Comparison of ENCODE assay signal across 8 cellular contexts in the genomic region with DNA sequence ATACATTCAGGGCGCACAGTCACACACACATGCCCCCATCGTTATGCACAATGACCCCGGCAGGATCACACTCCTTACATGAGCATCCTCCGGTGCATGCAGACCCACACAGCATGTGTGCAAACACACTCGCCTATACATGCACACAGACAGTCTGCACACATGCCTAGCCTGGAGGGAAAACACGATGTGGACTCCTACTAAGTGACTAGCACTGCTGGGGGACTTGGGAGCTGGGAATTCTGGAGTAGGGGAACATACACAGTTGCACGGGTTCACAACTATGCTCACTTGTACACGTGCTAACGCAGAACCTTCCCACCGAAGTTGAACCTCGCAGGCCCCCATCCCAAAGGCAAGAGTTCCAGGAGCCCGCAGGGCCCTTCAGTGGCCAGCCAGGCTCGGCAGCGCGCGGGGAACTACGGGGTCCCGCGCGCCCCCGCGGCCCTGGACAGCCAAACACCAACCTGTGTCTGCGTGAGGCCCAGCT. TPM values are rescaled to one million over a fixed set of nuclear protein-coding genes. Genes with fewer than 3 reads are reported as not detected.
A peak's percentile ranks its signal among the peaks of the same experiment; 100 is the strongest.
DNase-seq lines count a peak whose midpoint lies in the region; ATAC-seq, FAIRE-seq and TF ChIP-seq lines count a peak whose summit lies in the region.
"Had no signal": no experiment of that assay in that cellular context is flagged by ENCODE, and none has a peak within 500 bp of the region (broad histone marks: within the 10 kb centered on the region; RNA-seq: fewer than 3 reads in every experiment).

No MANE protein-coding gene starts in this region.

- no peak for ATAC-seq in stimulated activated effector memory CD8-positive, alpha-beta T cell treated with anti-CD3 and anti-CD28 coated beads, Interleukin-12 subunit alpha, Interleukin-12 subunit beta, amount 100 ng/mL, for 72 hours
- no peak for ATAC-seq in HG03045 (IDR thresholded peaks at IDR 0.05; ENCODE audit: unreplicated experiment)

- TF ChIP-seq CTCF in HEK293 (tag by site-specific recombination; IDR thresholded peaks at IDR 0.05) (no peak), keratinocyte (optimal IDR thresholded peaks at IDR 0.05 in 1 of 3, IDR thresholded peaks at IDR 0.05 in 1 of 3, conservative IDR thresholded peaks at IDR 0.05 in 1 of 3; ENCODE audit: extremely low read depth in 1 of 3, insufficient read depth in 2 of 3, low read length in 3 of 3) (no peak)

- H3K4me3 ChIP-seq in HEK293 (ENCODE audit: low read depth, low read length) (no peak overlapping the region), keratinocyte (ENCODE audit: control insufficient read depth in 2 of 3, extremely low read depth in 1 of 3, insufficient read depth in 2 of 3, low read depth in 1 of 3, low read length in 3 of 3) (peak overlapping the region; percentile 48 to 71 (median 63))

- H3K4me1 ChIP-seq in HEK293 (ENCODE audit: control insufficient read depth, insufficient read depth, low read length) (peaks cover 4% of the 10 kb centered on the region), keratinocyte (ENCODE audit: control insufficient read depth, extremely low read depth, insufficient read depth, low read length) (peaks cover 35% of the 10 kb centered on the region)

- H3K79me2 ChIP-seq in keratinocyte (ENCODE audit: control insufficient read depth, insufficient read depth, low read length), result no peaks in the 10 kb centered on the region

- CTCF ChIA-PET in HEK293 (lab: Yijun Ruan, JAX), result interaction anchor here (1.0 to 9.8 kb wide), 4 partner anchors 26 to 133 kb away, joined by 3 to 196 read pairs (median 35); no protein-coding TSS in a partner anchor

- peak overlapping the region; percentile 65 for H2AFZ ChIP-seq in keratinocyte (ENCODE audit: control insufficient read depth, low read length)

- POLR2A ChIA-PET in HEK293 (lab: Yijun Ruan, JAX), result no interaction called here

- H3K27ac Mint-ChIP-seq in stimulated activated effector memory CD8-positive, alpha-beta T cell treated with anti-CD3 and anti-CD28 coated beads, Interleukin-12 subunit alpha, Interleukin-12 subunit beta, amount 100 ng/mL, for 72 hours, result no peak overlapping the region

- no peaks in the 10 kb centered on the region for H3K9me1 ChIP-seq in keratinocyte (ENCODE audit: control insufficient read depth, extremely low read depth, insufficient read depth, low read length)

- H3K4me1 Mint-ChIP-seq in stimulated activated effector memory CD8-positive, alpha-beta T cell treated with anti-CD3 and anti-CD28 coated beads, Interleukin-12 subunit alpha, Interleukin-12 subunit beta, amount 100 ng/mL, for 72 hours, result peaks cover 31% of the 10 kb centered on the region

- H3K27me3 ChIP-seq in keratinocyte (ENCODE audit: control insufficient read depth, extremely low read depth, insufficient read depth, low read length), result peaks cover 31% of the 10 kb centered on the region

- no peaks in the 10 kb centered on the region for H3K36me3 ChIP-seq in HEK293 (ENCODE audit: control insufficient read depth in 2 of 2, insufficient read depth in 1 of 2, low read length in 2 of 2)
- H3K36me3 ChIP-seq in keratinocyte (ENCODE audit: control insufficient read depth in 2 of 2, extremely low read depth in 1 of 2, insufficient read depth in 2 of 2, low read length in 2 of 2), result peaks cover 0 to 2% of the 10 kb centered on the region in 2 experiments

- peak; percentile 67 for FAIRE-seq in keratinocyte (lab: Jason Lieb, UNC)

- H3K36me3 Mint-ChIP-seq in stimulated activated effector memory CD8-positive, alpha-beta T cell treated with anti-CD3 and anti-CD28 coated beads, Interleukin-12 subunit alpha, Interleukin-12 subunit beta, amount 100 ng/mL, for 72 hours, result no peaks in the 10 kb centered on the region

- H3K9me3 ChIP-seq in HEK293 (ENCODE audit: control insufficient read depth, insufficient read depth, low read depth, low read length) (no peaks in the 10 kb centered on the region), keratinocyte (ENCODE audit: control insufficient read depth, low read depth, low read length) (no peaks in the 10 kb centered on the region)

- H3K9ac ChIP-seq in keratinocyte (ENCODE audit: control insufficient read depth, extremely low read depth, insufficient read depth, low read length), result peak overlapping the region; percentile 52

- H3K9me3 Mint-ChIP-seq in stimulated activated effector memory CD8-positive, alpha-beta T cell treated with anti-CD3 and anti-CD28 coated beads, Interleukin-12 subunit alpha, Interleukin-12 subunit beta, amount 100 ng/mL, for 72 hours, result no peaks in the 10 kb centered on the region

- DNase-seq in activated T-cell treated with anti-CD3 and anti-CD28 coated beads, Interleukin-2, amount 50 U/mL, for 48 hours, result peak; percentile 29
- DNase-seq in keratinocyte (ENCODE audit: low read depth, low spot score) (no peak), RPMI8226 (no peak), NCI-H1417 (lab: John Stamatoyannopoulos, UW) (no peak)
- DNase-seq in stimulated activated effector memory CD8-positive, alpha-beta T cell treated with anti-CD3 and anti-CD28 coated beads, Interleukin-12 subunit alpha, Interleukin-12 subunit beta, amount 100 ng/mL, for 72 hours (ENCODE audit: low spot score in 2 of 2), result no peak
- DNase-seq: NCI-H446 had no signal

- dilution Hi-C loops in keratinocyte (cut with MboI; ENCODE audit: extremely low pct_ligation_motif_present, low sequenced_read_pairs), result loop anchor here (10.0 kb wide), 1 partner anchor 108 kb away; no protein-coding TSS in a partner anchor

- H3K27ac ChIP-seq in HEK293 (ENCODE audit: extremely low read depth, low read depth, low read length), result no peak overlapping the region
- H3K27ac ChIP-seq in keratinocyte (ENCODE audit: control insufficient read depth, insufficient read depth, low read length), result no peak overlapping the region

- H3K4me2 ChIP-seq in keratinocyte (ENCODE audit: control insufficient read depth, extremely low read depth, insufficient read depth, low read depth, low read length), result peak overlapping the region; percentile 92

- H3K4me3 Mint-ChIP-seq in stimulated activated effector memory CD8-positive, alpha-beta T cell treated with anti-CD3 and anti-CD28 coated beads, Interleukin-12 subunit alpha, Interleukin-12 subunit beta, amount 100 ng/mL, for 72 hours, result peak overlapping the region; percentile 81

- H4K20me1 ChIP-seq in keratinocyte (ENCODE audit: control insufficient read depth, extremely low read depth, insufficient read depth, low read length), result no peaks in the 10 kb centered on the region

TF ChIP-seq in HEK293, 187 proteins besides CTCF, POLR2A, EP300 and RAD21:
- TF ChIP-seq ZNF830 (tag by site-specific recombination; IDR thresholded peaks at IDR 0.05; ENCODE audit: low read depth) (no peak), ZNF600 (tag by site-specific recombination; IDR thresholded peaks at IDR 0.05) (peak; percentile 56; the same call in 1 of the 2 replicates)

RNA-seq across cellular contexts. Expression of gene DLX3, which starts 2.0 kb away (rescaled TPM):
- polyA plus RNA-seq in keratinocyte, result 0.62 to 0.81 TPM (median 0.72 TPM) in 3 replicates
- 8.7 TPM for polyA plus RNA-seq in keratinocyte (2011; ENCODE audit: low read depth)
- 0.97 and 1.3 TPM in 2 replicates for polyA plus RNA-seq in keratinocyte (2011; cell fraction: cytosol; rRNA removed)
- 2.3 and 3.3 TPM in 2 replicates for polyA plus RNA-seq in keratinocyte (2011; cell fraction: nucleus; rRNA removed)
- polyA plus RNA-seq in keratinocyte (2012; ENCODE audit: low replicate concordance), result 1.6 and 17.5 TPM in 2 replicates
- 0.64 to 1.8 TPM (median 1.0 TPM) in 3 replicates for polyA minus RNA-seq in keratinocyte
- polyA minus RNA-seq in keratinocyte (2011; cell fraction: cytosol; rRNA and poly(A)+ RNA removed), result 2.1 TPM
- polyA minus RNA-seq in keratinocyte (2011; cell fraction: nucleus; rRNA and poly(A)+ RNA removed), result 1.1 and 1.3 TPM in 2 replicates

RNA-seq across cellular contexts. Expression of gene DLX4, which starts 24.0 kb away (rescaled TPM):
- polyA plus RNA-seq in keratinocyte, result 0.10 to 0.22 TPM (median 0.18 TPM) in 3 replicates
- 0.42 TPM for polyA plus RNA-seq in keratinocyte (2011; ENCODE audit: low read depth)
- 0.31 and 0.34 TPM in 2 replicates for polyA plus RNA-seq in keratinocyte (2011; cell fraction: cytosol; rRNA removed)
- 0.32 and 0.77 TPM in 2 replicates for polyA plus RNA-seq in keratinocyte (2011; cell fraction: nucleus; rRNA removed)
- polyA plus RNA-seq in keratinocyte (2012; ENCODE audit: low replicate concordance), result 0.30 and 0.49 TPM in 2 replicates
- polyA minus RNA-seq in keratinocyte, result 0.10 to 1.4 TPM (median 0.23 TPM) in 3 replicates
- polyA minus RNA-seq in keratinocyte (2011; cell fraction: cytosol; rRNA and poly(A)+ RNA removed), result 1.7 TPM
- polyA minus RNA-seq in keratinocyte (2011; cell fraction: nucleus; rRNA and poly(A)+ RNA removed), result 0.62 TPM in 1 of 2 replicates, not detected in the other

Comparison
In these comparisons a context has a peak if more than half of its experiments do, and no peak if none do; other contexts are left out.
1. DNase-seq: peak in activated T-cell treated with anti-CD3 and anti-CD28 coated beads, Interleukin-2, amount 50 U/mL, for 48 hours (2 of 2); none in keratinocyte (single experiment), stimulated activated effector memory CD8-positive, alpha-beta T cell treated with anti-CD3 and anti-CD28 coated beads, Interleukin-12 subunit alpha, Interleukin-12 subunit beta, amount 100 ng/mL, for 72 hours (0 of 2), RPMI8226 (single experiment) and NCI-H1417 (0 of 3).